In genomic region chr14:50003213-50004021, GRCh38 we compare ENCODE assay signal across 9 cellular contexts.
A peak's percentile ranks its signal among the peaks of the same experiment; 100 is the strongest.
DNase-seq lines count a peak whose midpoint lies in the region; ATAC-seq, FAIRE-seq and TF ChIP-seq lines count a peak whose summit lies in the region.
"Had no signal": no experiment of that assay in that cellular context is flagged by ENCODE, and none has a peak within 500 bp of the region (broad histone marks: within the 10 kb centered on the region; RNA-seq: fewer than 3 reads in every experiment).

No MANE protein-coding gene starts in this region.

- H3K4me3 ChIP-seq in HUES6 (ENCODE audit: low read depth, low read length) = peak overlapping the region; percentile 58
- peak overlapping the region; percentile 30 to 52 for H3K4me3 ChIP-seq in prostate gland

- ATAC-seq in GM21390 (IDR thresholded peaks at IDR 0.05; ENCODE audit: unreplicated experiment) = peak; percentile 42
- ATAC-seq in Right ventricle myocardium superior (ENCODE audit: poor library complexity) = peak; percentile 83

- DNase-seq in DMS53 (lab: John Stamatoyannopoulos, UW) (peak; percentile 70), SIG-M5 (lab: John Stamatoyannopoulos, UW) (peak; percentile 17), Right ventricle myocardium superior (peak; percentile 92), prostate gland (ENCODE audit: low spot score) (peak; percentile 67), urothelium cell line (ENCODE audit: low spot score) (peak; percentile 85)
- DNase-seq in activated naive CD4-positive, alpha-beta T cell (lab: John Stamatoyannopoulos, UW) = peak in 3 of 4 experiments; percentile 27 to 67 (median 66)

- H3K4me1 ChIP-seq in HUES6 (ENCODE audit: control insufficient read depth, insufficient read depth, low read length) (peaks cover 47% of the 10 kb centered on the region), prostate gland (replicated peaks) (peaks cover 20% of the 10 kb centered on the region)

- TF ChIP-seq POLR2A in prostate gland (IDR thresholded peaks at IDR 0.05) = peak; percentile 52

- H3K27me3 ChIP-seq in HUES6 (ENCODE audit: control insufficient read depth, insufficient read depth, low read length) (peaks cover 21% of the 10 kb centered on the region; the same call in 1 of the 2 replicates), prostate gland (replicated peaks; ENCODE audit: insufficient read depth) (no peaks in the 10 kb centered on the region)

- peak; percentile 56 for FAIRE-seq in urothelium cell line (lab: Jason Lieb, UNC)
- FAIRE-seq: islet of Langerhans had no signal

- H3K9me3 ChIP-seq in HUES6 (ENCODE audit: control insufficient read depth, insufficient read depth, low read depth, low read length) = no peaks in the 10 kb centered on the region
- H3K9me3 ChIP-seq in prostate gland = no peaks in the 10 kb centered on the region

- 4% methylated on average over 48 of the region's 54 CpGs for WGBS in prostate gland

- peak overlapping the region; percentile 67 for H3K9ac ChIP-seq in HUES6 (ENCODE audit: low read length)

- TF ChIP-seq CTCF in prostate gland (IDR thresholded peaks at IDR 0.05) = peak in 3 of 4 experiments; percentile 13 to 47 (median 29)

- H3K27ac ChIP-seq in HUES6 (ENCODE audit: low read depth, low read length) (no peak overlapping the region; the same call in 1 of the 2 replicates), prostate gland (peak overlapping the region; percentile 87 to 90)

- intact Hi-C loops in Right ventricle myocardium superior (cut with DNase I) (loop anchor here (5.0 kb wide), 1 partner anchor 111 kb away; the partner anchor contains the start of gene ARF6), prostate gland (cut with DNase I) (loop anchor here (5.0 kb wide), 1 partner anchor 111 kb away; the partner anchor contains the start of gene ARF6)

- no peaks in the 10 kb centered on the region for H3K36me3 ChIP-seq in HUES6 (ENCODE audit: control insufficient read depth, insufficient read depth, low read length)
- H3K36me3 ChIP-seq in prostate gland = no peaks in the 10 kb centered on the region

Comparison
In these comparisons a context has a peak if more than half of its experiments do, and no peak if none do; other contexts are left out.
1. DNase-seq: peak in every context shown above with its lines; median percentile 92 in Right ventricle myocardium superior; 85 in urothelium cell line; 70 in DMS53; 67 in prostate gland; 66 in activated naive CD4-positive, alpha-beta T cell; 17 in SIG-M5.